In genomic region chr10:119233821-119234220, GRCh38 we compare ENCODE assay signal across 14 cellular contexts. TPM values are rescaled to one million over a fixed set of nuclear protein-coding genes. Genes with fewer than 3 reads are reported as not detected.
DNase-seq lines count a peak whose midpoint lies in the region; ATAC-seq and TF ChIP-seq lines count a peak whose summit lies in the region.
"Had no signal": no experiment of that assay in that cellular context is flagged by ENCODE, and none has a peak within 500 bp of the region (broad histone marks: within the 10 kb centered on the region; RNA-seq: fewer than 3 reads in every experiment).

No MANE protein-coding gene starts in this region.

- H3K9ac ChIP-seq in H9 (ENCODE audit: extremely low read depth, insufficient read length, low read length), result no peak overlapping the region

- H4K5ac ChIP-seq in H9 (ENCODE audit: insufficient read length, low read depth, low read length), result no peak overlapping the region

- peaks cover 0 to 2% (median 0%) of the 10 kb centered on the region in 3 experiments; a peak in 2 of 7 replicates for H3K36me3 Mint-ChIP-seq in H9 (ENCODE audit: insufficient read depth in 1 of 3, low read depth in 3 of 3)

- H4K8ac ChIP-seq in H9 (replicated peaks; ENCODE audit: insufficient read length, low read depth, low read length), result no peak overlapping the region

- H3K27me3 Mint-ChIP-seq in H9 (ENCODE audit: low read depth), result no peaks in the 10 kb centered on the region; the same call in 1 of the 2 replicates
- H3K27me3 Mint-ChIP-seq: naive B cell had no signal

- no peak overlapping the region for H2BK20ac ChIP-seq in H9 (ENCODE audit: low read depth, low read length, poor library complexity, severe bottlenecking)

- WGBS in H9 (ENCODE audit: extremely low coverage, insufficient read length, low lambda C conversion rate), result no CpG with 5 or more reads among the region's 3 CpGs

- H2BK120ac ChIP-seq in H9 (ENCODE audit: low read depth, low read length, poor library complexity, severe bottlenecking), result no peak overlapping the region

- H3K23ac ChIP-seq in H9 (ENCODE audit: insufficient read length, low read depth, low read length), result no peak overlapping the region

- H3K9me3 ChIP-seq in gastrocnemius medialis (no peaks in the 10 kb centered on the region), H9 (ENCODE audit: control insufficient read depth, low read depth, low read length) (no peaks in the 10 kb centered on the region)
- H3K9me3 ChIP-seq: A549 had no signal

- no peaks in the 10 kb centered on the region for H4K20me1 ChIP-seq in H9 (ENCODE audit: control insufficient read depth, insufficient read depth, insufficient read length)

- H3K56ac ChIP-seq in H9 (ENCODE audit: insufficient read length, low read depth, low read length), result no peak overlapping the region

- H3K18ac ChIP-seq in H9 (ENCODE audit: insufficient read length, low read depth, low read length), result no peak overlapping the region

- intact Hi-C loops in gastrocnemius medialis (cut with DNase I; ENCODE audit: low total_unique reads), result no loop called here

- H3K27ac ChIP-seq in gastrocnemius medialis (peak overlapping the region; percentile 53 to 62 (median 58)), H9 (ENCODE audit: insufficient read length, low read depth, low read length) (no peak overlapping the region)

- H3K27ac Mint-ChIP-seq in H9, result no peak overlapping the region

- H2AFZ ChIP-seq in H9 (ENCODE audit: low read length), result no peak overlapping the region

- H2AK5ac ChIP-seq in H9 (ENCODE audit: insufficient read length, low read length), result no peak overlapping the region

- DNase-seq in NK-92 treated with Interleukin-12 subunit alpha and Interleukin-12 subunit beta, amount 100 ng/mL, for 24 hours (lab: John Stamatoyannopoulos, UW), result peak; percentile 42
- no peak for DNase-seq in NK-92 (lab: John Stamatoyannopoulos, UW; ENCODE audit: unreplicated experiment)
- peak; percentile 26 for DNase-seq in NCI-H748 treated with DMSO at 0.1 percent for 48 hours (lab: John Stamatoyannopoulos, UW)
- peak; percentile 74 for DNase-seq in fibroblast of the aortic adventitia (ENCODE audit: low read depth)
- no peak for DNase-seq in gastrocnemius medialis
- DNase-seq in amygdala (lab: John Stamatoyannopoulos, UW), result no peak
- no peak for DNase-seq in H9
- DNase-seq in SK-N-DZ (ENCODE audit: low spot score), result no peak
- DNase-seq: activated CD4-positive, CD25-positive, alpha-beta regulatory T cell; activated gamma-delta T cell treated with Interleukin-2 at 50 U/mL for 16 hours; effector memory CD4-positive, alpha-beta T cell; naive B cell; NCI-H510A had no signal

- H3K4me3 ChIP-seq in fibroblast of the aortic adventitia (ENCODE audit: low read depth, low read length) (no peak overlapping the region), gastrocnemius medialis (no peak overlapping the region)
- H3K4me3 ChIP-seq: A549 had no signal

- no peak overlapping the region for H3K14ac ChIP-seq in H9 (ENCODE audit: insufficient read depth, low read length)

- H2BK5ac ChIP-seq in H9 (ENCODE audit: insufficient read length, low read length), result no peak overlapping the region

- no peak for TF ChIP-seq CTCF in fibroblast of the aortic adventitia (IDR thresholded peaks at IDR 0.05; ENCODE audit: insufficient read depth, low read length)
- TF ChIP-seq CTCF in gastrocnemius medialis (IDR thresholded peaks at IDR 0.05 in 4 of 5, conservative IDR thresholded peaks at IDR 0.05 in 1 of 5), result no peak
- TF ChIP-seq CTCF in H9 (conservative IDR thresholded peaks at IDR 0.05), result no peak

- H3K36me3 ChIP-seq in gastrocnemius medialis, result no peaks in the 10 kb centered on the region

- no peak overlapping the region for H3K4me3 Mint-ChIP-seq in H9
- H3K4me3 Mint-ChIP-seq: naive B cell had no signal

- no peaks in the 10 kb centered on the region for H3K23me2 ChIP-seq in H9 (ENCODE audit: insufficient read length, low read depth, low read length, poor library complexity, severe bottlenecking)

- in situ Hi-C loops in gastrocnemius medialis (cut with MboI; ENCODE audit: low sequenced_read_pairs in 4 of 4), result no loop called here

- no peak overlapping the region for H2BK12ac ChIP-seq in H9 (ENCODE audit: insufficient read length, low read depth, low read length)

- TF ChIP-seq POLR2A in gastrocnemius medialis (IDR thresholded peaks at IDR 0.05), result no peak

- H3K27me3 ChIP-seq in gastrocnemius medialis (no peaks in the 10 kb centered on the region), H9 (ENCODE audit: insufficient read depth, low read length) (no peaks in the 10 kb centered on the region)

- H3K4me2 ChIP-seq in H9 (ENCODE audit: insufficient read depth, insufficient read length, low read length), result no peak overlapping the region

- H3K79me2 ChIP-seq in H9 (ENCODE audit: insufficient read depth, low read length), result no peaks in the 10 kb centered on the region

- ATAC-seq in gastrocnemius medialis, result no peak
- ATAC-seq: A549 had no signal

- H3K79me1 ChIP-seq in H9 (ENCODE audit: insufficient read depth, low read depth, low read length, poor library complexity, severe bottlenecking), result no peaks in the 10 kb centered on the region

- H4K91ac ChIP-seq in H9 (ENCODE audit: insufficient read length, low read depth, low read length), result no peak overlapping the region

- H3K9me3 Mint-ChIP-seq in H9, result peaks cover 12 to 13% of the 10 kb centered on the region in 2 experiments; a peak in 4 of 5 replicates

- peaks cover 7 to 54% of the 10 kb centered on the region in 2 donors for H3K4me1 ChIP-seq in gastrocnemius medialis
- H3K4me1 ChIP-seq in H9 (ENCODE audit: insufficient read depth, low read length), result no peaks in the 10 kb centered on the region; the same call in 1 of the 2 replicates

- no peak overlapping the region for H3T11ph ChIP-seq in H9 (ENCODE audit: low read length)

- H2BK15ac ChIP-seq in H9 (ENCODE audit: low read depth, low read length), result no peak overlapping the region

- H3K4ac ChIP-seq in H9 (ENCODE audit: low read depth, low read length), result no peak overlapping the region

- H3K4me1 Mint-ChIP-seq in H9, result peaks cover 15 to 21% of the 10 kb centered on the region in 2 experiments

RNA-seq across cellular contexts. Expression of gene GRK5, which starts 26.4 kb away (rescaled TPM):
- total RNA-seq in fibroblast of the aortic adventitia (ENCODE audit: low replicate concordance) (7.0 and 20.5 TPM in 2 replicates), gastrocnemius medialis (10 to 100 TPM in 1 of 4 donors, 1 to 10 TPM in 3; 6.2 to 12.5 (median 9.1) TPM), H9 (2021) (1.1 and 1.2 TPM in 2 replicates)
- polyA plus RNA-seq in SK-N-DZ (2014; cell fraction: cytosol; rRNA removed), result 57.8 and 65.3 TPM in 2 replicates
- polyA plus RNA-seq in SK-N-DZ (2014; cell fraction: nucleus; rRNA removed), result 48.9 and 53.5 TPM in 2 replicates

RNA-seq across cellular contexts. Expression of gene PRDX3, which starts 55.2 kb away (rescaled TPM):
- total RNA-seq in fibroblast of the aortic adventitia (ENCODE audit: low replicate concordance) (67.0 and 189 TPM in 2 replicates), gastrocnemius medialis (100 to 1,000 TPM; 227 to 342 (median 250) TPM), H9 (2021) (181 TPM in 2 replicates)
- polyA plus RNA-seq in SK-N-DZ (2014; cell fraction: cytosol; rRNA removed), result 438 and 453 TPM in 2 replicates
- polyA plus RNA-seq in SK-N-DZ (2014; cell fraction: nucleus; rRNA removed), result 217 and 287 TPM in 2 replicates

Comparison
In these comparisons a context has a peak if more than half of its experiments do, and no peak if none do; other contexts are left out.
1. DNase-seq: peak in NK-92 treated with Interleukin-12 subunit alpha and Interleukin-12 subunit beta, amount 100 ng/mL, for 24 hours (single experiment), NCI-H748 treated with DMSO at 0.1 percent for 48 hours (single experiment) and fibroblast of the aortic adventitia (single experiment); none in NK-92 (single experiment), gastrocnemius medialis (0 of 2), amygdala (0 of 56), H9 (single experiment) and SK-N-DZ (single experiment).